In the genomic region with DNA sequence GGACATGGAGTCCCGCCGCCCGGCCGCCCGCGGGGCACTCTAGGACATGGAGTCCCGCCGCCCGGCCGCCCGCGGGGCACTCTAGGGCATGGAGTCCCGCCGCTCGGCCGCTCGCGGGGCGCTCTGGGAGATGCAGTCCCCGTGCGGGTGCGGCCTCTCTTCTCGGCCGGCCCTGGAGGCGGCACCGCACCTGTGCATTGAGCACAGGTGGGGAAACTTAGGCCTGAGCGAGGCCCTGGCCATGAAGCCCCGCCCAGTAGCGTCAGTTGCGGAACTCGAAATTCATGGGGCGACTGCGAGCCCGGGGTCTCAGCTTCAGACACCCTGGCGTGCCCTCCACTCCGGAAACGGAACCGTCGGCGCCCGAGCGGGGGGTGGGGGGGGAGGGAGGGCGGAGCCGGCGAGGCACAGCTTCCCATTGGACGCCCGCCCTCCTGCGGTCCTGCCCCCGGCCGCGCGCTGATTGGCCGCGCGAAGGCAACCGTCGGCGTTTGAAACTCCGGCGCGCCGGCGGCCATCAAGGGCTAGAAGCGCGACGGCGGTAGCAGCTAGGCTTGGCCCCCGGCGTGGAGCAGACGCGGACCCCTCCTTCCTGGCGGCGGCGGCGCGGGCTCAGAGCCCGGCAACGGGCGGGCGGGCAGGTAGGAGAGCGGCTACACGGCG, we compare ENCODE assay signal across 8 cellular contexts. TPM values are rescaled to one million over a fixed set of nuclear protein-coding genes. Genes with fewer than 3 reads are reported as not detected.
DNase-seq lines count a peak whose midpoint lies in the region; ATAC-seq and TF ChIP-seq lines count a peak whose summit lies in the region.

TSS of gene TACC3 (plus strand) at position 519 of the 663 bp plus-strand sequence. CDS start 1,901 bp downstream, outside the sequence.
A gene with protein sequence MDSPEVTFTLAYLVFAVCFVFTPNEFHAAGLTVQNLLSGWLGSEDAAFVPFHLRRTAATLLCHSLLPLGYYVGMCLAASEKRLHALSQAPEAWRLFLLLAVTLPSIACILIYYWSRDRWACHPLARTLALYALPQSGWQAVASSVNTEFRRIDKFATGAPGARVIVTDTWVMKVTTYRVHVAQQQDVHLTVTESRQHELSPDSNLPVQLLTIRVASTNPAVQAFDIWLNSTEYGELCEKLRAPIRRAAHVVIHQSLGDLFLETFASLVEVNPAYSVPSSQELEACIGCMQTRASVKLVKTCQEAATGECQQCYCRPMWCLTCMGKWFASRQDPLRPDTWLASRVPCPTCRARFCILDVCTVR (minus strand): TSS at position 321 of the 663 bp plus-strand sequence. CDS start 486 bp downstream, outside the sequence.

- ATAC-seq in HG03432 (IDR thresholded peaks at IDR 0.05; ENCODE audit: unreplicated experiment) = peak; percentile 72

- DNase-seq in Ammon's horn (ENCODE audit: low spot score) (peak; percentile 96), NCI-H460 (ENCODE audit: extremely low read depth, low read depth) (peak; percentile 81), cerebellar cortex (ENCODE audit: low spot score) (peak; percentile 95), islet precursor cell (peak; percentile 98)
- peak; percentile 88 for DNase-seq in activated CD4-positive, CD25-positive, alpha-beta regulatory T cell treated with anti-CD3 and anti-CD28 coated beads, Interleukin-2, amount 50 U/mL, for 72 hours
- DNase-seq in stimulated activated CD4-positive, alpha-beta T cell treated with anti-CD3 and anti-CD28 coated beads, Interleukin-12 subunit alpha, Interleukin-12 subunit beta, amount 100 ng/mL, for 48 hours (ENCODE audit: low read depth in 2 of 3, low spot score in 1 of 3) = peak; percentile 84 to 91 (median 90)

- peak; percentile 65 for TF ChIP-seq POLR2A in GM19193 (IDR thresholded peaks at IDR 0.05; ENCODE audit: extremely low read depth, insufficient read depth, insufficient read length)

RNA-seq across cellular contexts. Expression of gene TACC3, which starts in this region (rescaled TPM):
- 20.2 and 24.7 TPM in 2 replicates for total RNA-seq in NCI-H460 (2014; rRNA removed; shearing (Covaris generic))
- polyA plus RNA-seq in NCI-H460 (2014; cell fraction: nucleus; rRNA removed) = 93.1 and 132 TPM in 2 replicates

RNA-seq across cellular contexts. Expression of the second gene that starts in this region (rescaled TPM):
- total RNA-seq in NCI-H460 (2014; rRNA removed; shearing (Covaris generic)) = 24.5 and 27.5 TPM in 2 replicates
- polyA plus RNA-seq in NCI-H460 (2014; cell fraction: nucleus; rRNA removed) = 152 and 194 TPM in 2 replicates

Comparison
In these comparisons a context has a peak if more than half of its experiments do, and no peak if none do; other contexts are left out.
1. Peak in every context shown above with its lines: DNase-seq and ATAC-seq.